8 cellular contexts compared by ENCODE assay signal in genomic region chr17:76909971-76910760, GRCh38. TPM values are rescaled to one million over a fixed set of nuclear protein-coding genes. Genes with fewer than 3 reads are reported as not detected.
DNase-seq lines count a peak whose midpoint lies in the region; ATAC-seq and TF ChIP-seq lines count a peak whose summit lies in the region.

No MANE protein-coding gene starts in this region.

- peak; percentile 19 for DNase-seq in Daoy (ENCODE audit: low read depth)
- DNase-seq in NAMALWA (ENCODE audit: low spot score): peak; percentile 40
- DNase-seq in astrocyte of the hippocampus (ENCODE audit: low read depth, low spot score): peak; percentile 78
- DNase-seq in left lung: peak in 1 of 2 donors; percentile 41
- DNase-seq in KG1 (lab: John Stamatoyannopoulos, UW): no peak

- no peaks in the 10 kb centered on the region for H3K9me3 ChIP-seq in left lung

- no peak overlapping the region for H3K27ac ChIP-seq in left lung

- TF ChIP-seq CTCF in left lung (IDR thresholded peaks at IDR 0.05): no peak

- no peaks in the 10 kb centered on the region for H3K36me3 ChIP-seq in left lung

- no peaks in the 10 kb centered on the region for H3K4me1 ChIP-seq in left lung

- intact Hi-C loops in left lung (cut with DNase I): no loop called here

- H3K27me3 ChIP-seq in left lung: peaks cover 0 to 29% of the 10 kb centered on the region in 2 donors

- H3K4me3 ChIP-seq in left lung: no peak overlapping the region

- ATAC-seq in left lung: peak; percentile 88
- no peak for ATAC-seq in GM19452 (IDR thresholded peaks at IDR 0.05; ENCODE audit: unreplicated experiment)
- no peak for ATAC-seq in HG03097 (IDR thresholded peaks at IDR 0.05; ENCODE audit: low FRiP score, unreplicated experiment)
- ATAC-seq in HG02870 (IDR thresholded peaks at IDR 0.05; ENCODE audit: unreplicated experiment): no peak

RNA-seq across cellular contexts. Expression of gene MGAT5B, which starts 42.0 kb away (rescaled TPM):
- total RNA-seq in Daoy (2014; rRNA removed; shearing (Covaris generic)): 4.1 and 5.4 TPM in 2 replicates
- total RNA-seq in left lung: 1 to 10 TPM; 1.0 to 1.2 TPM
